In the genomic region with DNA sequence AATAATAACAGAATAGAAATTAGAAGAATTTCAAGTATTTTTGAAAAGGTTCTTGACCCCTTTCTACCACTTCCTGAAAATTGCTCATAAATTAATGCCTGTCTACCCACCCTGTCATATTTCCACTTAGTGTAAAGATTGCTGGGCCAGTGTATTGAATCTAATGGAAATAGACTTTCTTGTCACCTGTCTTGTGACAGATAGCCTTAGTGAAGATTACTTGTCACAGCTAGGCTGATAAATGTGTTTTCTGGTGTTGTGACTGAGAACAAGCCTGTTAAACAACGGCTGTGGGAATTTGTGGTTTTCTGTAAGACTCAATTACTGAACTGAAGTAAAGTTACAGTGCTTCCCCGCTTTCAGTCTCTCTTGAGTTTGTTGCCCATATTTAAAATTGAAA, we compare ENCODE assay signal across 10 cellular contexts. TPM values are rescaled to one million over a fixed set of nuclear protein-coding genes. Genes with fewer than 3 reads are reported as not detected.
DNase-seq lines count a peak whose midpoint lies in the region; ATAC-seq and TF ChIP-seq lines count a peak whose summit lies in the region.
"Had no signal": no experiment of that assay in that cellular context is flagged by ENCODE, and none has a peak within 500 bp of the region (broad histone marks: within the 10 kb centered on the region; RNA-seq: fewer than 3 reads in every experiment).

No MANE protein-coding gene starts in this region.

- H3K27ac ChIP-seq in cardiac muscle cell: peak overlapping the region; percentile 24
- H3K27ac ChIP-seq: vagina had no signal

- peak; percentile 53 for ATAC-seq in HG03039 (IDR thresholded peaks at IDR 0.05; ENCODE audit: unreplicated experiment)
- peak; percentile 58 for ATAC-seq in stimulated activated effector memory CD8-positive, alpha-beta T cell treated with anti-CD3 and anti-CD28 coated beads, Interleukin-12 subunit alpha, Interleukin-12 subunit beta, amount 100 ng/mL, for 72 hours
- ATAC-seq: T-cell had no signal

- H3K36me3 Mint-ChIP-seq in stimulated activated effector memory CD8-positive, alpha-beta T cell treated with anti-CD3 and anti-CD28 coated beads, Interleukin-12 subunit alpha, Interleukin-12 subunit beta, amount 100 ng/mL, for 72 hours: peaks cover 91% of the 10 kb centered on the region

- no peak overlapping the region for H3K4me3 Mint-ChIP-seq in stimulated activated effector memory CD8-positive, alpha-beta T cell treated with anti-CD3 and anti-CD28 coated beads, Interleukin-12 subunit alpha, Interleukin-12 subunit beta, amount 100 ng/mL, for 72 hours
- H3K4me3 Mint-ChIP-seq: T-cell had no signal

- no peaks in the 10 kb centered on the region for H3K4me1 Mint-ChIP-seq in stimulated activated effector memory CD8-positive, alpha-beta T cell treated with anti-CD3 and anti-CD28 coated beads, Interleukin-12 subunit alpha, Interleukin-12 subunit beta, amount 100 ng/mL, for 72 hours
- H3K4me1 Mint-ChIP-seq: T-cell had no signal

- H3K27me3 ChIP-seq in cardiac muscle cell: no peaks in the 10 kb centered on the region
- H3K27me3 ChIP-seq: vagina had no signal

- no peak for DNase-seq in cardiac muscle cell (ENCODE audit: low read depth in 1 of 2, low spot score in 1 of 2)
- DNase-seq in cardiac septum (ENCODE audit: low spot score): no peak
- peak; percentile 74 for DNase-seq in NCI-H2227 (lab: John Stamatoyannopoulos, UW; ENCODE audit: unreplicated experiment)
- DNase-seq in stimulated activated effector memory CD8-positive, alpha-beta T cell treated with anti-CD3 and anti-CD28 coated beads, Interleukin-12 subunit alpha, Interleukin-12 subunit beta, amount 100 ng/mL, for 72 hours (ENCODE audit: low spot score in 2 of 2): no peak
- DNase-seq in NCI-H1694 (lab: John Stamatoyannopoulos, UW): no peak
- no peak for DNase-seq in COR-L47 (lab: John Stamatoyannopoulos, UW)
- no peak for DNase-seq in NCI-H2196 (lab: John Stamatoyannopoulos, UW; ENCODE audit: unreplicated experiment)
- DNase-seq: T-cell had no signal

- intact Hi-C loops in cardiac septum (cut with DNase I): no loop called here

- TF ChIP-seq CTCF in cardiac muscle cell (IDR thresholded peaks at IDR 0.05; ENCODE audit: low read depth, low read length): no peak

- no peaks in the 10 kb centered on the region for H3K9me3 ChIP-seq in cardiac muscle cell (ENCODE audit: low read depth)
- H3K9me3 ChIP-seq: vagina had no signal

- H3K27ac Mint-ChIP-seq in stimulated activated effector memory CD8-positive, alpha-beta T cell treated with anti-CD3 and anti-CD28 coated beads, Interleukin-12 subunit alpha, Interleukin-12 subunit beta, amount 100 ng/mL, for 72 hours: no peak overlapping the region
- H3K27ac Mint-ChIP-seq: T-cell had no signal

- peaks cover 5% of the 10 kb centered on the region for H3K4me1 ChIP-seq in cardiac muscle cell (ENCODE audit: low read depth)
- H3K4me1 ChIP-seq: vagina had no signal

- no peaks in the 10 kb centered on the region for H3K9me3 Mint-ChIP-seq in stimulated activated effector memory CD8-positive, alpha-beta T cell treated with anti-CD3 and anti-CD28 coated beads, Interleukin-12 subunit alpha, Interleukin-12 subunit beta, amount 100 ng/mL, for 72 hours
- H3K9me3 Mint-ChIP-seq: T-cell had no signal

- no peak overlapping the region for H3K4me3 ChIP-seq in cardiac muscle cell
- H3K4me3 ChIP-seq: vagina had no signal

- H3K36me3 ChIP-seq in cardiac muscle cell: peaks cover 26% of the 10 kb centered on the region

RNA-seq across cellular contexts. Expression of gene PIK3C3, which starts 37.0 kb away (rescaled TPM):
- total RNA-seq in cardiac muscle cell (36.8 and 41.0 TPM in 2 replicates), cardiac septum (32.5 TPM)
- polyA plus RNA-seq in cardiac muscle cell: 29.6 and 37.5 TPM in 2 replicates
